ENCODE assay signal across 8 cellular contexts in genomic region chrX:11758400-11759171, GRCh38. TPM values are rescaled to one million over a fixed set of nuclear protein-coding genes. Genes with fewer than 3 reads are reported as not detected.
A peak's percentile ranks its signal among the peaks of the same experiment; 100 is the strongest.
DNase-seq lines count a peak whose midpoint lies in the region; ATAC-seq and TF ChIP-seq lines count a peak whose summit lies in the region.

No MANE protein-coding gene starts in this region.

- H3K4me3 ChIP-seq in AG04449 (ENCODE audit: low read depth, low read length) = peak overlapping the region; percentile 78

- CTCF ChIA-PET in AG04449 (lab: Yijun Ruan, JAX) = interaction anchor here (0.6 to 2.1 kb wide), 10 partner anchors 8 to 280 kb away, joined by 3 to 13 read pairs (median 4); no protein-coding TSS in a partner anchor

- POLR2A ChIA-PET in AG04449 (lab: Yijun Ruan, JAX) = no interaction called here

- DNase-seq in AG04449 (ENCODE audit: low read depth, low spot score) (no peak), NCI-H460 (ENCODE audit: extremely low read depth, low read depth) (peak; percentile 76), left kidney (ENCODE audit: low read depth, low spot score) (peak; percentile 94)
- DNase-seq in activated CD4-positive, alpha-beta T cell treated with anti-CD3 and anti-CD28 coated beads for 48 hours = peak; percentile 90
- peak; percentile 80 to 82 for DNase-seq in stimulated activated CD4-positive, alpha-beta T cell treated with anti-CD3 and anti-CD28 coated beads, Interleukin-1b, Interleukin-23, amount 100 ng/mL, for 4 hours (ENCODE audit: low read depth in 2 of 2)

- peak; percentile 54 for TF ChIP-seq CTCF in AG04449 (IDR thresholded peaks at IDR 0.05; ENCODE audit: insufficient read depth, low read length, missing control alignments)

- peak overlapping the region; percentile 83 for H3K27ac ChIP-seq in cingulate gyrus (ENCODE audit: low read depth, low read length)

- ATAC-seq in GM18868 (IDR thresholded peaks at IDR 0.05; ENCODE audit: unreplicated experiment) (peak; percentile 45), HG03135 (IDR thresholded peaks at IDR 0.05; ENCODE audit: unreplicated experiment) (peak; percentile 46)

RNA-seq across cellular contexts. Expression of gene MSL3, which starts 0.5 kb away (rescaled TPM):
- 25.4 and 26.6 TPM in 2 replicates for total RNA-seq in NCI-H460 (2014; rRNA removed; shearing (Covaris generic))
- 20.0 and 34.3 TPM in 2 replicates for polyA plus RNA-seq in NCI-H460 (2014; cell fraction: nucleus; rRNA removed)
